Comparison of ENCODE assay signal across 28 cellular contexts in the genomic region with DNA sequence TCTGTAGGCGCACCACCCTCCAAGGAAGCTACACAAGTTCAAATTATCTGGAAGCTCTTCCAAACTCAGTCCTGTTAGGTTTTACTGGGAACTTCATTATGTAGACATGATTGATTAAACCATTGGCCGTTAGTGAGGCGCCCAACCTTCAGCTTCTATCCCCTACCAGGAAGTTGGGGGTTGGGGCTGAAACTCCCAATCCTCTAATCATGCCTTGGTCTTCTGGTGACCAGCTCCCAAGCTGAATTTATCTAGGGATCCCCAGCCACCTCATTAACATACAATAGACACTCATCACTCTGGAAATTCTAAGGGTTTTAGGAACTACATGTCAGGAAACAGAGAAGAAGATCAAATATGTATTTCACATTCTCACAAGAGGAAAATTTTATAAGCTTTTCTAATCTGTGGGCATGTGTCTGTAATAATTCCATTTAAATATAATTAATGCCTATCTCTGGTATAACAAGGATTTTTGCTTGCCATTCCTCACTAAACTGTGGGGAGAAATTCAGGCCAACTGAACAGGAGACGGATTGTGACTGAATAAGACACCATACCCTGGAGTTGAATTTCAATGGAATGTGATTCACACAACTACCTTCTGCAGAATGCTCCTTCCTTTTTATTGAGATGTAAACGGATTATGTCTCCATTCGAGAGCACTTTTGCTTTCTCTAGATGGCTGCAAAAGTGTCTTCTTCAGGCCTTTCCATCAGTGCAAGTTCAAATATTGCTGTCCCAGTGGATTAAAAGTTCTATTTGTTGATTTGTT.
"Had no signal": no experiment of that assay in that cellular context is flagged by ENCODE, and none has a peak within 500 bp of the region (broad histone marks: within the 10 kb centered on the region; RNA-seq: fewer than 3 reads in every experiment).

No MANE protein-coding gene starts in this region.

- H3K36me3 ChIP-seq: gastrocnemius medialis, lower lobe of right lung, neural progenitor cell, right lobe of liver, stomach, thyroid gland, vagina had no signal

- H3K9me3 Mint-ChIP-seq: memory B cell, mesothelial cell of epicardium, nephron, neural progenitor cell had no signal

- H2AFZ ChIP-seq: hepatocyte, neural progenitor cell, parathyroid adenoma had no signal

- H3K4me2 ChIP-seq: hepatocyte, neural progenitor cell, smooth muscle cell had no signal

- H3K79me2 ChIP-seq: hepatocyte, parathyroid adenoma had no signal

- H3K27ac ChIP-seq: coronary artery, gastrocnemius medialis, hepatocyte, lower lobe of right lung, neural progenitor cell, parathyroid adenoma, right lobe of liver, stomach, thyroid gland, vagina had no signal

- H3K27ac Mint-ChIP-seq: memory B cell; mesothelial cell of epicardium; naive B cell; nephron; neural progenitor cell; progenitor cell of endocrine pancreas; stimulated activated effector memory CD8-positive, alpha-beta T cell treated with anti-CD3 and anti-CD28 coated beads, Interleukin-12 subunit alpha, Interleukin-12 subunit beta, amount 100 ng/mL, for 72 hours had no signal

- H3K4me3 Mint-ChIP-seq: memory B cell; mesothelial cell of epicardium; naive B cell; nephron; neural progenitor cell; stimulated activated effector memory CD8-positive, alpha-beta T cell treated with anti-CD3 and anti-CD28 coated beads, Interleukin-12 subunit alpha, Interleukin-12 subunit beta, amount 100 ng/mL, for 72 hours had no signal

- H3K27me3 ChIP-seq: gastrocnemius medialis, hepatocyte, neural progenitor cell, right lobe of liver, stomach, thyroid gland, vagina had no signal

- H3K36me3 Mint-ChIP-seq: memory B cell; mesothelial cell of epicardium; naive B cell; neural progenitor cell; stimulated activated effector memory CD8-positive, alpha-beta T cell treated with anti-CD3 and anti-CD28 coated beads, Interleukin-12 subunit alpha, Interleukin-12 subunit beta, amount 100 ng/mL, for 72 hours had no signal

- H3K4me1 Mint-ChIP-seq: memory B cell; naive B cell; neural progenitor cell; stimulated activated effector memory CD8-positive, alpha-beta T cell treated with anti-CD3 and anti-CD28 coated beads, Interleukin-12 subunit alpha, Interleukin-12 subunit beta, amount 100 ng/mL, for 72 hours had no signal

- H3K27me3 Mint-ChIP-seq: memory B cell, naive B cell, progenitor cell of endocrine pancreas had no signal

- H3K9ac ChIP-seq: neural progenitor cell, parathyroid adenoma had no signal

- H3K9me3 ChIP-seq: gastrocnemius medialis, lower lobe of right lung, mucosa of descending colon, right lobe of liver, stomach, thyroid gland, vagina had no signal

- H3K4me3 ChIP-seq: coronary artery, gastrocnemius medialis, hepatocyte, lower lobe of right lung, mucosa of descending colon, neural progenitor cell, right lobe of liver, smooth muscle cell, stomach, thyroid gland, vagina had no signal

- ATAC-seq: gastrocnemius medialis; left ventricle myocardium superior; lower lobe of right lung; mucosa of descending colon; right lobe of liver; stimulated activated effector memory CD8-positive, alpha-beta T cell treated with anti-CD3 and anti-CD28 coated beads, Interleukin-12 subunit alpha, Interleukin-12 subunit beta, amount 100 ng/mL, for 72 hours had no signal

- H3K4me1 ChIP-seq: gastrocnemius medialis, lower lobe of right lung, parathyroid adenoma, right lobe of liver, stomach, thyroid gland, vagina had no signal

- DNase-seq: dermis blood vessel endothelial cell; effector memory CD4-positive, alpha-beta T cell; foreskin fibroblast; gastrocnemius medialis; head of caudate nucleus; left ventricle myocardium superior; lower lobe of right lung; mucosa of descending colon; naive B cell; right lobe of liver; stimulated activated CD4-positive, alpha-beta T cell treated with anti-CD3 and anti-CD28 coated beads, Interleukin-12 subunit alpha, Interleukin-12 subunit beta, amount 100 ng/mL, for 4 hours; stimulated activated CD4-positive, alpha-beta T cell treated with anti-CD3 and anti-CD28 coated beads, Interleukin-1b, Interleukin-23, amount 100 ng/mL, for 48 hours; stimulated activated CD4-positive, alpha-beta T cell treated with anti-CD3 and anti-CD28 coated beads, Interleukin-4, amount 100 ng/mL, for 1 hour; stimulated activated naive CD4-positive, alpha-beta T cell treated with Interleukin-2 at 50 U/mL for 16 hours; stomach; thyroid gland; trophoblast cell had no signal
